Comparison of ENCODE assay signal across 8 cellular contexts in the genomic region with DNA sequence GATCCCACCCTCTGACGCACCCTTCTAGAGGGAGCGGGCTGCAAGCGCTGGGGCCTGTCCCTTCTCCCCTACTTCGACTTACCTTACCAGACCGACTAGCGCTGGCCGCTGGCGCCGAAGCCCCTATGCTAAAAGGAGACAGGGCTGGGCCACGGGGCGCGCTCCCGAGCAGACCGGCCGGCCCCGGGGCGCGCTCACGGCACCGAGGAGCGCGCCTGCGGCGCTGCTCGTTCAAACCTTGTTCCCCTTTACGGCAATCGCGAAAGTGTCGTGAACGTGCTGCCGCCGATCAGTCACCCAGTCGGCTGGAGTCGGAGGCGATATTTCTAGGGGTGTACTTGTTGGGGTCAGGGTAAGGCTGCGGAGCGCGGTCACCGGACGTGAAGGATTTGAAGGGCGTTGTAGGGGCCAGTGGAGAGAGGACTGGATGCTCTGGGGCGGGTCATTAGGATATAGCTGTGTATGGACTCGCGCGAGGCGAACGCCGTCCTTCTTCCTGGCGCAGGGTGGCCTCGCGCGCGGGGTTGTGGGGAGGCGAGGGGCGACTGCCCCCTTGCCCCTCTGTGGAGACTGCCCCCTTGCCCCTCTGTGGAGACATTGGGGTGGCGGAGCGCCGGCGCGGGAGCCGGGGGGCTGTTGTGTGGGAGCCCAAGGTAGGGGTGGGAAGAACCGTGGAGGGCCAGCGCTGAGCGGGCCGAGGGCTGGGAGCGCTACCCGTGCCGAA. TPM values are rescaled to one million over a fixed set of nuclear protein-coding genes. Genes with fewer than 3 reads are reported as not detected.
A peak's percentile ranks its signal among the peaks of the same experiment; 100 is the strongest.
DNase-seq lines count a peak whose midpoint lies in the region; ATAC-seq and TF ChIP-seq lines count a peak whose summit lies in the region.

A gene (plus strand): TSS at position 268 of the 724 bp plus-strand sequence. CDS start 7,492 bp downstream, outside the sequence.
A gene (minus strand): TSS at position 138 of the 724 bp plus-strand sequence. CDS start 8,539 bp downstream, outside the sequence.

- peak; percentile 93 for TF ChIP-seq POLR2A in GM19099 (IDR thresholded peaks at IDR 0.05; ENCODE audit: extremely low read depth, insufficient read length, low read depth)

- peak within 1 kb of the TSS; percentile 98 for H3K4me3 Mint-ChIP-seq in chondrocyte (ENCODE audit: unreplicated experiment)

- TF ChIP-seq CTCF in chondrocyte (IDR thresholded peaks at IDR 0.05): no peak
- no peak for TF ChIP-seq CTCF in kidney epithelial cell (IDR thresholded peaks at IDR 0.05; ENCODE audit: insufficient read depth, low read length, poor library complexity, severe bottlenecking)

- no peaks in the 10 kb centered on the region for H3K36me3 ChIP-seq in kidney epithelial cell (ENCODE audit: control insufficient read depth, insufficient read depth, low read length)

- ATAC-seq in HG03432 (IDR thresholded peaks at IDR 0.05; ENCODE audit: unreplicated experiment): peak; percentile 83

- peaks cover 4% of the 10 kb centered on the region for H3K36me3 Mint-ChIP-seq in chondrocyte (ENCODE audit: low read depth)

- DNase-seq in AML-193 (lab: John Stamatoyannopoulos, UW) (peak; percentile 73 to 89), NCI-H460 (ENCODE audit: extremely low read depth, low read depth) (peak; percentile 83), chondrocyte (ENCODE audit: low spot score) (peak; percentile 96), kidney epithelial cell (ENCODE audit: low read depth) (peak; percentile 93)
- peak; percentile 83 to 96 for DNase-seq in activated CD4-positive, alpha-beta T cell treated with anti-CD3 and anti-CD28 coated beads for 24 hours (ENCODE audit: low read depth in 2 of 2)
- DNase-seq in stimulated activated CD4-positive, alpha-beta T cell treated with anti-CD3 and anti-CD28 coated beads, Interleukin-15, amount 100 ng/mL, for 24 hours: peak; percentile 97

- no peaks in the 10 kb centered on the region for H3K9me3 Mint-ChIP-seq in chondrocyte (ENCODE audit: low read depth)

- no peaks in the 10 kb centered on the region for H3K27me3 ChIP-seq in kidney epithelial cell (ENCODE audit: control insufficient read depth, insufficient read depth, low read length)

- peak within 1 kb of the TSS; percentile 98 for H3K4me3 ChIP-seq in kidney epithelial cell (ENCODE audit: low read depth, low read length)

- peaks cover 35% of the 10 kb centered on the region for H3K4me1 Mint-ChIP-seq in chondrocyte (ENCODE audit: low read depth)

- no peaks in the 10 kb centered on the region for H3K27me3 Mint-ChIP-seq in chondrocyte (ENCODE audit: low read depth)

- H3K27ac Mint-ChIP-seq in chondrocyte (ENCODE audit: unreplicated experiment): peak within 1 kb of the TSS; percentile 99

RNA-seq across cellular contexts. Expression of the first gene that starts in this region (rescaled TPM):
- total RNA-seq in NCI-H460 (2014; rRNA removed; shearing (Covaris generic)): 29.7 and 31.8 TPM in 2 replicates
- 25.2 and 31.1 TPM in 2 replicates for polyA plus RNA-seq in NCI-H460 (2014; cell fraction: nucleus; rRNA removed)
- total RNA-seq in chondrocyte: 20.8 to 25.6 TPM (median 24.2 TPM) in 3 replicates
- 23.7 and 25.2 TPM in 2 replicates for total RNA-seq in kidney epithelial cell

RNA-seq across cellular contexts. Expression of the second gene that starts in this region (rescaled TPM):
- total RNA-seq in NCI-H460 (2014; rRNA removed; shearing (Covaris generic)): 106 and 109 TPM in 2 replicates
- polyA plus RNA-seq in NCI-H460 (2014; cell fraction: nucleus; rRNA removed): 35.3 and 44.1 TPM in 2 replicates
- total RNA-seq in chondrocyte (18.2 to 26.0 TPM (median 23.6 TPM) in 3 replicates), kidney epithelial cell (69.4 and 84.3 TPM in 2 replicates)

Comparison
In these comparisons a context has a peak if more than half of its experiments do, and no peak if none do; other contexts are left out.
1. Peak in every context shown above with its lines: DNase-seq, ATAC-seq and H3K4me3 ChIP-seq.